Comparison of ENCODE assay signal across 9 cellular contexts in the genomic region with DNA sequence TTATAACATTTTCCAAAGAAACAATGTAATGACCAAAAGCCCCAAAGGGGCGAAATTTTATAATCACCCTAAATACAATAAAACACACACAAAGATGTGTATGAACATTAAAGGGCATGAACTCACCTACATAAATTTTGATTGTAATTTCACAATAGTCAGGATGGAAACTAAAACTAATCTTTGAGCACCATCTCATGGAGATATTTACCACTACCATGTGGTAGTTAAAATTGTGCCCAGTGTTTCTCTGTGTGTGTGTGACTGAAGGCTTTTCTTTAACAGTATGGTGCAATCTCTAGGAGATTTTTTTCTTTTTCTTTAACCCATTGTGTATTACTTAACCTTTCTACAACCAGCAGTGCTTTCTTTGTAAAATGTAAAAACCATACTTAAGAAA. TPM values are rescaled to one million over a fixed set of nuclear protein-coding genes. Genes with fewer than 3 reads are reported as not detected.
DNase-seq lines count a peak whose midpoint lies in the region; ATAC-seq and TF ChIP-seq lines count a peak whose summit lies in the region.
"Had no signal": no experiment of that assay in that cellular context is flagged by ENCODE, and none has a peak within 500 bp of the region (broad histone marks: within the 10 kb centered on the region; RNA-seq: fewer than 3 reads in every experiment).

No MANE protein-coding gene starts in this region.

- H3K9me3 ChIP-seq in body of pancreas (no peaks in the 10 kb centered on the region), lower lobe of right lung (no peaks in the 10 kb centered on the region)

- intact Hi-C loops in body of pancreas (cut with DNase I) (loop anchor here (10.0 kb wide), 1 partner anchor 102 kb away; no protein-coding TSS in a partner anchor), lower lobe of right lung (cut with DNase I) (loop anchor here (5.0 kb wide), 1 partner anchor 104 kb away; no protein-coding TSS in a partner anchor)
- intact Hi-C loops in activated CD4-positive, alpha-beta memory T cell treated with anti-CD3 and anti-CD28 coated beads for 36 hours (cut with micrococcal nuclease), result loop anchor here (5.0 kb wide), 1 partner anchor 104 kb away; no protein-coding TSS in a partner anchor

- no peak overlapping the region for H3K4me3 Mint-ChIP-seq in activated T-cell treated with anti-CD3 and anti-CD28 coated beads, Interleukin-2, amount 50 U/mL, for 24 hours
- H3K4me3 Mint-ChIP-seq in activated CD4-positive, alpha-beta memory T cell treated with anti-CD3 and anti-CD28 coated beads for 36 hours, result no peak overlapping the region
- H3K4me3 Mint-ChIP-seq: naive thymus-derived CD8-positive, alpha-beta T cell had no signal

- no peak overlapping the region for H3K27ac Mint-ChIP-seq in activated T-cell treated with anti-CD3 and anti-CD28 coated beads, Interleukin-2, amount 50 U/mL, for 24 hours
- no peak overlapping the region for H3K27ac Mint-ChIP-seq in activated CD4-positive, alpha-beta memory T cell treated with anti-CD3 and anti-CD28 coated beads for 36 hours
- H3K27ac Mint-ChIP-seq: naive thymus-derived CD8-positive, alpha-beta T cell had no signal

- DNase-seq in GM04503 (ENCODE audit: low read depth) (peak; percentile 39), NCI-H2081 (lab: John Stamatoyannopoulos, UW) (peak; percentile 59 to 79), body of pancreas (no peak), lower lobe of right lung (no peak)
- DNase-seq in activated T-cell treated with anti-CD3 and anti-CD28 coated beads, Interleukin-2, amount 50 U/mL, for 24 hours, result no peak
- DNase-seq in activated CD4-positive, alpha-beta memory T cell treated with anti-CD3 and anti-CD28 coated beads for 36 hours, result no peak

- H3K36me3 Mint-ChIP-seq in activated T-cell treated with anti-CD3 and anti-CD28 coated beads, Interleukin-2, amount 50 U/mL, for 24 hours (ENCODE audit: low read depth), result no peaks in the 10 kb centered on the region
- no peaks in the 10 kb centered on the region for H3K36me3 Mint-ChIP-seq in activated CD4-positive, alpha-beta memory T cell treated with anti-CD3 and anti-CD28 coated beads for 36 hours
- H3K36me3 Mint-ChIP-seq: naive thymus-derived CD8-positive, alpha-beta T cell had no signal

- H3K27me3 ChIP-seq in body of pancreas (no peaks in the 10 kb centered on the region), lower lobe of right lung (ENCODE audit: low read depth) (peaks cover 14% of the 10 kb centered on the region)

- CTCF ChIA-PET in activated CD4-positive, alpha-beta memory T cell treated with anti-CD3 and anti-CD28 coated beads for 36 hours (lab: Charles Lee), result interaction anchor here (1.3 to 2.4 kb wide), 2 partner anchors 103 kb away, joined by 7 to 9 read pairs; no protein-coding TSS in a partner anchor

- no peak overlapping the region for H3K27ac ChIP-seq in body of pancreas
- H3K27ac ChIP-seq in lower lobe of right lung, result no peak overlapping the region

- peak in 6 of 7 experiments; percentile 8 to 52 (median 35) for TF ChIP-seq CTCF in body of pancreas (IDR thresholded peaks at IDR 0.05)
- TF ChIP-seq CTCF in lower lobe of right lung (IDR thresholded peaks at IDR 0.05), result peak; percentile 43

- 22 to 39% methylated on average over 1 of the region's 1 CpG for WGBS in body of pancreas, 2 donors

- H3K36me3 ChIP-seq in body of pancreas (replicated peaks in 1 of 2; ENCODE audit: insufficient read depth in 1 of 2, low read depth in 2 of 2) (no peaks in the 10 kb centered on the region), lower lobe of right lung (no peaks in the 10 kb centered on the region)

- POLR2A ChIA-PET in activated CD4-positive, alpha-beta memory T cell treated with anti-CD3 and anti-CD28 coated beads for 36 hours (lab: Charles Lee), result no interaction called here

- H3K4me3 ChIP-seq in body of pancreas, result no peak overlapping the region
- H3K4me3 ChIP-seq in lower lobe of right lung, result no peak overlapping the region

- peaks cover 9% of the 10 kb centered on the region for H3K27me3 Mint-ChIP-seq in activated T-cell treated with anti-CD3 and anti-CD28 coated beads, Interleukin-2, amount 50 U/mL, for 24 hours
- peaks cover 8% of the 10 kb centered on the region for H3K27me3 Mint-ChIP-seq in activated CD4-positive, alpha-beta memory T cell treated with anti-CD3 and anti-CD28 coated beads for 36 hours

- H3K4me1 ChIP-seq in body of pancreas (no peaks in the 10 kb centered on the region), lower lobe of right lung (no peaks in the 10 kb centered on the region)

- no peaks in the 10 kb centered on the region for H3K9me3 Mint-ChIP-seq in activated T-cell treated with anti-CD3 and anti-CD28 coated beads, Interleukin-2, amount 50 U/mL, for 24 hours
- H3K9me3 Mint-ChIP-seq in activated CD4-positive, alpha-beta memory T cell treated with anti-CD3 and anti-CD28 coated beads for 36 hours, result no peaks in the 10 kb centered on the region
- H3K9me3 Mint-ChIP-seq: naive thymus-derived CD8-positive, alpha-beta T cell had no signal

- TF ChIP-seq POLR2A in body of pancreas (IDR thresholded peaks at IDR 0.05), result no peak

- ATAC-seq in body of pancreas, result no peak
- peak in 1 of 2 donors; percentile 49 for ATAC-seq in lower lobe of right lung
- no peak for ATAC-seq in GM21390 (IDR thresholded peaks at IDR 0.05; ENCODE audit: unreplicated experiment)
- no peak for ATAC-seq in HG02870 (IDR thresholded peaks at IDR 0.05; ENCODE audit: unreplicated experiment)

- H3K4me1 Mint-ChIP-seq in activated T-cell treated with anti-CD3 and anti-CD28 coated beads, Interleukin-2, amount 50 U/mL, for 24 hours (ENCODE audit: low read depth), result no peaks in the 10 kb centered on the region
- no peaks in the 10 kb centered on the region for H3K4me1 Mint-ChIP-seq in activated CD4-positive, alpha-beta memory T cell treated with anti-CD3 and anti-CD28 coated beads for 36 hours (ENCODE audit: low read depth)
- H3K4me1 Mint-ChIP-seq: naive thymus-derived CD8-positive, alpha-beta T cell had no signal

RNA-seq across cellular contexts. Expression of a gene that starts 19.7 kb away (rescaled TPM):
- total RNA-seq in body of pancreas (not detected), lower lobe of right lung (not detected)
- total RNA-seq in activated CD4-positive, alpha-beta memory T cell treated with anti-CD3 and anti-CD28 coated beads for 36 hours, result under 1 TPM; 0.33 to 0.46 TPM
- total RNA-seq: naive thymus-derived CD8-positive, alpha-beta T cell had no signal

RNA-seq across cellular contexts. Expression of a gene that starts 53.0 kb away (rescaled TPM):
- total RNA-seq in body of pancreas, result 1 to 10 TPM; 5.9 to 7.0 TPM
- total RNA-seq in lower lobe of right lung, result 18.4 TPM
- 10 to 100 TPM; 26.4 to 27.7 TPM for total RNA-seq in activated CD4-positive, alpha-beta memory T cell treated with anti-CD3 and anti-CD28 coated beads for 36 hours

Comparison
In these comparisons a context has a peak if more than half of its experiments do, and no peak if none do; other contexts are left out.
1. DNase-seq: peak in GM04503 (single experiment) and NCI-H2081 (2 of 2); none in body of pancreas (0 of 4), lower lobe of right lung (single experiment), activated T-cell treated with anti-CD3 and anti-CD28 coated beads, Interleukin-2, amount 50 U/mL, for 24 hours (single experiment) and activated CD4-positive, alpha-beta memory T cell treated with anti-CD3 and anti-CD28 coated beads for 36 hours (single experiment).